Comparison of ENCODE assay signal across 11 cellular contexts in the genomic region with DNA sequence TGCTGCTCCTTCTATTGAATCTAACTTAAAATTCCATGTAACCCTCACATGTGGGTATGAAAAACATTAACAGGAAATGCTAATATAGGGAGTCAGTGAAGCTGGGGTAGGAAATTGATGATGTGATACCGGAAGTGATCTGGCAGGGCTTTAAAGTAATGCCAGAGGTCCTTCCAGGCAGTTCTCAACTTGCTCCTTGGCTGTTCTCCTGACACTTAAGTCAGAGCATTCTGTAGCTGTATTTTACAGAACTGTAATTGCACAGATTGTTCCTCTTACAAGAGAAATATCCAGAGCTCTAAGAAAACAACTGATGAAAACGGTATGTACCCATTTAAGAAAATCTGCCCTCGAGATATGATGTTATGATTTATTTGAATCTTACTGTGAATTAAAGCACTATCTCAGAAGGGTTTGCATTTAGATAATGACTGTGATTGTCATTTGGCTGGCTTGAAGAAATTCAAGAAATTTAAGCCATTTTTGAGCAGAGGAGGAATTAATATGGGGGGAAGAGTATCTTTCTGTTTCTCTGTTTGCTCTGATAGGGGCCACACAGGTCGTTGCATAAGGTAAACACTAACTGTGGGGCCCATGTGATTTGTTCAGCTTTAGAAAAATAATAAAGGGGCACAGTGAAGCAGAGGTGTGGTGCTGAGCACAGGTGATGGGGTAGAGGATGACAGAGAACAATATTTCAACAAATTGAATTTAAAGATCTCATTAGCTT.
A peak's percentile ranks its signal among the peaks of the same experiment; 100 is the strongest.
DNase-seq lines count a peak whose midpoint lies in the region; ATAC-seq, FAIRE-seq and TF ChIP-seq lines count a peak whose summit lies in the region.
"Had no signal": no experiment of that assay in that cellular context is flagged by ENCODE, and none has a peak within 500 bp of the region (broad histone marks: within the 10 kb centered on the region; RNA-seq: fewer than 3 reads in every experiment).

No MANE protein-coding gene starts in this region.

- TF ChIP-seq CTCF in brain microvascular endothelial cell (IDR thresholded peaks at IDR 0.05; ENCODE audit: low read depth, low read length, missing control alignments) = no peak

- H3K4me3 ChIP-seq in brain microvascular endothelial cell (ENCODE audit: low read depth, low read length) (peak overlapping the region; percentile 33), right cardiac atrium (ENCODE audit: low read length) (no peak overlapping the region), subcutaneous abdominal adipose tissue (ENCODE audit: low read depth in 1 of 5, low read length in 5 of 5) (no peak overlapping the region)
- H3K4me3 ChIP-seq: pancreas had no signal

- FAIRE-seq in HTR-8/SVneo (lab: Jason Lieb, UNC) = no peak
- FAIRE-seq: pancreas had no signal

- no peaks in the 10 kb centered on the region for H3K27me3 ChIP-seq in brain microvascular endothelial cell (replicated peaks)
- H3K27me3 ChIP-seq in right cardiac atrium (ENCODE audit: control insufficient read depth, insufficient read depth) = no peaks in the 10 kb centered on the region
- no peaks in the 10 kb centered on the region for H3K27me3 ChIP-seq in subcutaneous abdominal adipose tissue (ENCODE audit: control insufficient read depth in 5 of 5, insufficient read depth in 4 of 5, low read length in 5 of 5)
- H3K27me3 ChIP-seq: pancreas had no signal

- WGBS in right cardiac atrium = 31% methylated on average over 4 of the region's 4 CpGs

- H3K9me3 ChIP-seq in right cardiac atrium (ENCODE audit: control insufficient read depth, low read length) = no peaks in the 10 kb centered on the region
- H3K9me3 ChIP-seq in subcutaneous abdominal adipose tissue (ENCODE audit: control insufficient read depth in 5 of 5, low read length in 5 of 5) = no peaks in the 10 kb centered on the region

- H3K27ac ChIP-seq in brain microvascular endothelial cell (peak overlapping the region; percentile 85), right cardiac atrium (ENCODE audit: low read length) (no peak overlapping the region), subcutaneous abdominal adipose tissue (ENCODE audit: low read depth, low read length) (peak overlapping the region; percentile 59)
- H3K27ac ChIP-seq: pancreas had no signal

- H3K36me3 ChIP-seq in brain microvascular endothelial cell (replicated peaks) (no peaks in the 10 kb centered on the region), subcutaneous abdominal adipose tissue (ENCODE audit: control insufficient read depth in 5 of 5, insufficient read depth in 5 of 5, low read length in 5 of 5) (no peaks in the 10 kb centered on the region)
- H3K36me3 ChIP-seq: pancreas had no signal

- H3K4me1 ChIP-seq in right cardiac atrium (ENCODE audit: control insufficient read depth, insufficient read depth, low read length) (no peaks in the 10 kb centered on the region), subcutaneous abdominal adipose tissue (ENCODE audit: control insufficient read depth in 5 of 5, insufficient read depth in 5 of 5, low read length in 5 of 5) (peaks cover 0 to 45% (median 24%) of the 10 kb centered on the region in 5 donors)
- H3K4me1 ChIP-seq: pancreas had no signal

- DNase-seq in HTR-8/SVneo (ENCODE audit: insufficient read length, low spot score) (peak; percentile 71), brain microvascular endothelial cell (peak; percentile 77), right cardiac atrium (no peak), SW480 (ENCODE audit: low spot score) (no peak), hypothalamus (lab: John Stamatoyannopoulos, UW) (no peak)
- no peak for DNase-seq in effector CD4-positive, alpha-beta T cell
- DNase-seq: GDM1, pancreas had no signal

- in situ Hi-C loops in brain microvascular endothelial cell (cut with HindIII; ENCODE audit: low pct_ligation_motif_present, low sequenced_read_pairs) = no loop called here

- peak overlapping the region in 2 of 5 donors; percentile 38 to 78 for H3K9ac ChIP-seq in subcutaneous abdominal adipose tissue (ENCODE audit: low read length in 5 of 5)

- intact Hi-C loops in right cardiac atrium (cut with DNase I) = no loop called here

- ATAC-seq in right cardiac atrium (peak; percentile 47 to 63), GM19023 (IDR thresholded peaks at IDR 0.05; ENCODE audit: unreplicated experiment) (no peak)
- ATAC-seq: activated T-helper 17 cell treated with anti-CD3 and anti-CD28 coated beads, Interleukin-2, amount 50 U/mL, for 72 hours had no signal

Comparison
In these comparisons a context has a peak if more than half of its experiments do, and no peak if none do; other contexts are left out.
1. DNase-seq: peak in HTR-8/SVneo (single experiment) and brain microvascular endothelial cell (single experiment); none in right cardiac atrium (0 of 3), SW480 (single experiment), hypothalamus (0 of 51) and effector CD4-positive, alpha-beta T cell (single experiment).